18 cellular contexts compared by ENCODE assay signal in the genomic region with DNA sequence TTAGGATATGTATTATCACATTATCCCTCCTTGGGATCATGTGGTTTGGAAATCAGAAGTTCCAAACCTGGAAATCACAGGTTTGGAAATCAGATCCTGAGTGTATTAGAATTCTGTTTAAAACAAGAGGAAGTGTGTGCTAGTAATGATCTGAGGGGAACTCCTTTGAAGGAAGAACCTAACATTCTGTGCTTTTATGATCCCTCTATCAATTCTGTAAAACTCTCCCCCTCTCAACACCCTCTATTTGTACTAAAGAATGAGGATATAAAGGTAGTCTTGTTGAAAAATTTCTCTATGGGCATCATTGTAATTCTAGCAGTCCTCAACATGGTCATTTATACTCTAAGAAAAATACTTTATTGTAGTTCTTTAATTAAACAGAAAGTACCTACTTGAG.
"Had no signal": no experiment of that assay in that cellular context is flagged by ENCODE, and none has a peak within 500 bp of the region (broad histone marks: within the 10 kb centered on the region; RNA-seq: fewer than 3 reads in every experiment).

No MANE protein-coding gene starts in this region.

- H3K36me3 ChIP-seq: ascending aorta, gastroesophageal sphincter, neural progenitor cell, right lobe of liver had no signal

- H3K4me3 ChIP-seq: ascending aorta, gastroesophageal sphincter, hepatocyte, neural progenitor cell, right lobe of liver, smooth muscle cell had no signal

- H3K4me1 ChIP-seq: ascending aorta, right lobe of liver had no signal

- DNase-seq: activated CD4-positive, CD25-positive, alpha-beta regulatory T cell treated with anti-CD3 and anti-CD28 coated beads, Interleukin-2, amount 50 U/mL, for 72 hours; activated naive CD4-positive, alpha-beta T cell treated with anti-CD3 and anti-CD28 coated beads for 36 hours; activated naive CD8-positive, alpha-beta T cell treated with anti-CD3 and anti-CD28 coated beads, Interleukin-2, amount 50 U/mL, for 24 hours; activated T-cell treated with anti-CD3 and anti-CD28 coated beads for 4 hours; mesenchymal stem cell; right lobe of liver; stimulated activated CD4-positive, alpha-beta T cell treated with anti-CD3 and anti-CD28 coated beads, Interleukin-4, amount 100 ng/mL, for 4 hours; stimulated activated CD8-positive, alpha-beta memory T cell treated with anti-CD3 and anti-CD28 coated beads, Interleukin-4, amount 100 ng/mL, for 48 hours; stimulated activated naive CD8-positive, alpha-beta T cell treated with anti-CD3 and anti-CD28 coated beads, Interleukin-15, Interleukin-2, amounts not matched to agents 100 U/mL and 50 U/mL, for 24 hours; T-cell; T1000 had no signal

- H3K27ac ChIP-seq: ascending aorta, gastroesophageal sphincter, hepatocyte, neural progenitor cell, right lobe of liver had no signal

- ATAC-seq: activated naive CD8-positive, alpha-beta T cell treated with anti-CD3 and anti-CD28 coated beads, Interleukin-2, amount 50 U/mL, for 24 hours; activated T-helper 17 cell treated with anti-CD3 and anti-CD28 coated beads, Interleukin-2, amount 50 U/mL, for 72 hours; gastroesophageal sphincter; left lobe of liver; right lobe of liver; stimulated activated naive CD8-positive, alpha-beta T cell treated with anti-CD3 and anti-CD28 coated beads, Interleukin-15, Interleukin-2, amounts not matched to agents 100 U/mL and 50 U/mL, for 24 hours; T-cell had no signal

- H3K9me3 ChIP-seq: ascending aorta, gastroesophageal sphincter, right lobe of liver had no signal

- H3K27me3 ChIP-seq: ascending aorta, gastroesophageal sphincter, hepatocyte, neural progenitor cell, right lobe of liver had no signal
